ENCODE assay signal across 1 cellular context in the genomic region with DNA sequence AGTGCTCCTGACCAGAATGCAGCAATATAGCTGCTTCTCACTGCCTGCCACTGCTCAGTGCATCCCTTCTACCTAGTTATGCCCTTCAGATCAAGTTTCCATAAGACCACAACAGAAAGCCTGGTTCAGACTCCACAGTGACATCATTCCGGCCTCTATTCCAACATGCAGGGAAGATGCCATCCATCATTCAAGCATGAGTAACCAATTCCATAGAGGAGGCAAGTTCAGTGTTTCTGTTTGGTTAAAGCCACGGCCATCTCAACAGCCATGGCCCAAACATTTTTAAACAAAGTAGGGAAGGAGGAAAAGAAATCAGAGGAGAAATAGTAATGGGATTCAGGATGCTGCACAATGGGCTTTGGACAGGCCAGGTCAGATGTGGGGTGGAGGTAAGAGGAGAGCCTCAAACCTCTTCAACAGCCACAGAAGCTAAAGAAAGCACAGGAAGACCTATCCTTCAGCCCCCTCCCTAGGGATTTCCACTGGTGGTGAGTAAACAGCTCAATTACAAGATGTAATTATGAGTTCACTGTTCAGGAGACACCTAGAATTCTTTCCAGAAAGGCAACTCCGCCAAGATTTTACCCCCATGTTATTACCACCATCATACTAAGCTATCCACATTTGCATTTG.
TF ChIP-seq lines count a peak whose summit lies in the region.

No MANE protein-coding gene starts in this region.

TF ChIP-seq in HEK293, 187 proteins besides CTCF, POLR2A, EP300 and RAD21 (continued from another document):
- TF ChIP-seq, protein P1, sequence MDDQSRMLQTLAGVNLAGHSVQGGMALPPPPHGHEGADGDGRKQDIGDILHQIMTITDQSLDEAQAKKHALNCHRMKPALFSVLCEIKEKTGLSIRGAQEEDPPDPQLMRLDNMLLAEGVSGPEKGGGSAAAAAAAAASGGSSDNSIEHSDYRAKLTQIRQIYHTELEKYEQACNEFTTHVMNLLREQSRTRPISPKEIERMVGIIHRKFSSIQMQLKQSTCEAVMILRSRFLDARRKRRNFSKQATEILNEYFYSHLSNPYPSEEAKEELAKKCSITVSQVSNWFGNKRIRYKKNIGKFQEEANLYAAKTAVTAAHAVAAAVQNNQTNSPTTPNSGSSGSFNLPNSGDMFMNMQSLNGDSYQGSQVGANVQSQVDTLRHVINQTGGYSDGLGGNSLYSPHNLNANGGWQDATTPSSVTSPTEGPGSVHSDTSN (CRISPR knock-in tag; IDR thresholded peaks at IDR 0.05), result no peak
- TF ChIP-seq ZNF571 (tag by site-specific recombination; IDR thresholded peaks at IDR 0.05) (no peak), ZNF621 (tag by site-specific recombination; IDR thresholded peaks at IDR 0.05) (no peak), MEIS1 (CRISPR knock-in tag; IDR thresholded peaks at IDR 0.05; ENCODE audit: borderline replicate concordance) (no peak), ZNF311 (tag by site-specific recombination; IDR thresholded peaks at IDR 0.05; ENCODE audit: borderline replicate concordance) (no peak), ZSCAN30 (tag by site-specific recombination; IDR thresholded peaks at IDR 0.05) (no peak), FEZF1 (tag by site-specific recombination; IDR thresholded peaks at IDR 0.05) (no peak), ZNF175 (tag by site-specific recombination; IDR thresholded peaks at IDR 0.05) (no peak), ZEB2 (tag by site-specific recombination; IDR thresholded peaks at IDR 0.05) (peak; percentile 83), KLF10 (tag by site-specific recombination; IDR thresholded peaks at IDR 0.05) (no peak), ZBTB20 (tag by site-specific recombination; IDR thresholded peaks at IDR 0.05) (no peak), SCRT2 (tag by site-specific recombination; IDR thresholded peaks at IDR 0.05) (peak; percentile 22; the same call in 1 of the 2 replicates), ZNF629 (tag by site-specific recombination; IDR thresholded peaks at IDR 0.05) (peak; percentile 95)
- TF ChIP-seq, protein P2, sequence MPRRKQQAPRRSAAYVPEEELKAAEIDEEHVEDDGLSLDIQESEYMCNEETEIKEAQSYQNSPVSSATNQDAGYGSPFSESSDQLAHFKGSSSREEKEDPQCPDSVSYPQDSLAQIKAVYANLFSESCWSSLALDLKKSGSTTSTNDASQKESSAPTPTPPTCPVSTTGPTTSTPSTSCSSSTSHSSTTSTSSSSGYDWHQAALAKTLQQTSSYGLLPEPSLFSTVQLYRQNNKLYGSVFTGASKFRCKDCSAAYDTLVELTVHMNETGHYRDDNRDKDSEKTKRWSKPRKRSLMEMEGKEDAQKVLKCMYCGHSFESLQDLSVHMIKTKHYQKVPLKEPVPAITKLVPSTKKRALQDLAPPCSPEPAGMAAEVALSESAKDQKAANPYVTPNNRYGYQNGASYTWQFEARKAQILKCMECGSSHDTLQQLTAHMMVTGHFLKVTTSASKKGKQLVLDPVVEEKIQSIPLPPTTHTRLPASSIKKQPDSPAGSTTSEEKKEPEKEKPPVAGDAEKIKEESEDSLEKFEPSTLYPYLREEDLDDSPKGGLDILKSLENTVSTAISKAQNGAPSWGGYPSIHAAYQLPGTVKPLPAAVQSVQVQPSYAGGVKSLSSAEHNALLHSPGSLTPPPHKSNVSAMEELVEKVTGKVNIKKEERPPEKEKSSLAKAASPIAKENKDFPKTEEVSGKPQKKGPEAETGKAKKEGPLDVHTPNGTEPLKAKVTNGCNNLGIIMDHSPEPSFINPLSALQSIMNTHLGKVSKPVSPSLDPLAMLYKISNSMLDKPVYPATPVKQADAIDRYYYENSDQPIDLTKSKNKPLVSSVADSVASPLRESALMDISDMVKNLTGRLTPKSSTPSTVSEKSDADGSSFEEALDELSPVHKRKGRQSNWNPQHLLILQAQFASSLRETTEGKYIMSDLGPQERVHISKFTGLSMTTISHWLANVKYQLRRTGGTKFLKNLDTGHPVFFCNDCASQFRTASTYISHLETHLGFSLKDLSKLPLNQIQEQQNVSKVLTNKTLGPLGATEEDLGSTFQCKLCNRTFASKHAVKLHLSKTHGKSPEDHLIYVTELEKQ (tag by site-specific recombination; IDR thresholded peaks at IDR 0.05; ENCODE audit: borderline replicate concordance), result peak; percentile 82; the same call in 1 of the 2 replicates
- TF ChIP-seq, protein P3, sequence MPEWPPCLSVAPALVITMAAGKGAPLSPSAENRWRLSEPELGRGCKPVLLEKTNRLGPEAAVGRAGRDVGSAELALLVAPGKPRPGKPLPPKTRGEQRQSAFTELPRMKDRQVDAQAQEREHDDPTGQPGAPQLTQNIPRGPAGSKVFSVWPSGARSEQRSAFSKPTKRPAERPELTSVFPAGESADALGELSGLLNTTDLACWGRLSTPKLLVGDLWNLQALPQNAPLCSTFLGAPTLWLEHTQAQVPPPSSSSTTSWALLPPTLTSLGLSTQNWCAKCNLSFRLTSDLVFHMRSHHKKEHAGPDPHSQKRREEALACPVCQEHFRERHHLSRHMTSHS (tag by site-specific recombination; IDR thresholded peaks at IDR 0.05), result no peak
- TF ChIP-seq, protein P4, sequence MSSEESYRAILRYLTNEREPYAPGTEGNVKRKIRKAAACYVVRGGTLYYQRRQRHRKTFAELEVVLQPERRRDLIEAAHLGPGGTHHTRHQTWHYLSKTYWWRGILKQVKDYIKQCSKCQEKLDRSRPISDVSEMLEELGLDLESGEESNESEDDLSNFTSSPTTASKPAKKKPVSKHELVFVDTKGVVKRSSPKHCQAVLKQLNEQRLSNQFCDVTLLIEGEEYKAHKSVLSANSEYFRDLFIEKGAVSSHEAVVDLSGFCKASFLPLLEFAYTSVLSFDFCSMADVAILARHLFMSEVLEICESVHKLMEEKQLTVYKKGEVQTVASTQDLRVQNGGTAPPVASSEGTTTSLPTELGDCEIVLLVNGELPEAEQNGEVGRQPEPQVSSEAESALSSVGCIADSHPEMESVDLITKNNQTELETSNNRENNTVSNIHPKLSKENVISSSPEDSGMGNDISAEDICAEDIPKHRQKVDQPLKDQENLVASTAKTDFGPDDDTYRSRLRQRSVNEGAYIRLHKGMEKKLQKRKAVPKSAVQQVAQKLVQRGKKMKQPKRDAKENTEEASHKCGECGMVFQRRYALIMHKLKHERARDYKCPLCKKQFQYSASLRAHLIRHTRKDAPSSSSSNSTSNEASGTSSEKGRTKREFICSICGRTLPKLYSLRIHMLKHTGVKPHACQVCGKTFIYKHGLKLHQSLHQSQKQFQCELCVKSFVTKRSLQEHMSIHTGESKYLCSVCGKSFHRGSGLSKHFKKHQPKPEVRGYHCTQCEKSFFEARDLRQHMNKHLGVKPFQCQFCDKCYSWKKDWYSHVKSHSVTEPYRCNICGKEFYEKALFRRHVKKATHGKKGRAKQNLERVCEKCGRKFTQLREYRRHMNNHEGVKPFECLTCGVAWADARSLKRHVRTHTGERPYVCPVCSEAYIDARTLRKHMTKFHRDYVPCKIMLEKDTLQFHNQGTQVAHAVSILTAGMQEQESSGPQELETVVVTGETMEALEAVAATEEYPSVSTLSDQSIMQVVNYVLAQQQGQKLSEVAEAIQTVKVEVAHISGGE (tag by site-specific recombination; conservative IDR thresholded peaks at IDR 0.05; ENCODE audit: low read depth), result no peak
